1 cellular context compared by ENCODE assay signal in genomic region chr5:160649304-160649703, GRCh38.
TF ChIP-seq lines count a peak whose summit lies in the region.

No MANE protein-coding gene starts in this region.

TF ChIP-seq in K562, 482 proteins besides CTCF, POLR2A, EP300 and RAD21 (continued from another document):
- TF ChIP-seq, protein P1, sequence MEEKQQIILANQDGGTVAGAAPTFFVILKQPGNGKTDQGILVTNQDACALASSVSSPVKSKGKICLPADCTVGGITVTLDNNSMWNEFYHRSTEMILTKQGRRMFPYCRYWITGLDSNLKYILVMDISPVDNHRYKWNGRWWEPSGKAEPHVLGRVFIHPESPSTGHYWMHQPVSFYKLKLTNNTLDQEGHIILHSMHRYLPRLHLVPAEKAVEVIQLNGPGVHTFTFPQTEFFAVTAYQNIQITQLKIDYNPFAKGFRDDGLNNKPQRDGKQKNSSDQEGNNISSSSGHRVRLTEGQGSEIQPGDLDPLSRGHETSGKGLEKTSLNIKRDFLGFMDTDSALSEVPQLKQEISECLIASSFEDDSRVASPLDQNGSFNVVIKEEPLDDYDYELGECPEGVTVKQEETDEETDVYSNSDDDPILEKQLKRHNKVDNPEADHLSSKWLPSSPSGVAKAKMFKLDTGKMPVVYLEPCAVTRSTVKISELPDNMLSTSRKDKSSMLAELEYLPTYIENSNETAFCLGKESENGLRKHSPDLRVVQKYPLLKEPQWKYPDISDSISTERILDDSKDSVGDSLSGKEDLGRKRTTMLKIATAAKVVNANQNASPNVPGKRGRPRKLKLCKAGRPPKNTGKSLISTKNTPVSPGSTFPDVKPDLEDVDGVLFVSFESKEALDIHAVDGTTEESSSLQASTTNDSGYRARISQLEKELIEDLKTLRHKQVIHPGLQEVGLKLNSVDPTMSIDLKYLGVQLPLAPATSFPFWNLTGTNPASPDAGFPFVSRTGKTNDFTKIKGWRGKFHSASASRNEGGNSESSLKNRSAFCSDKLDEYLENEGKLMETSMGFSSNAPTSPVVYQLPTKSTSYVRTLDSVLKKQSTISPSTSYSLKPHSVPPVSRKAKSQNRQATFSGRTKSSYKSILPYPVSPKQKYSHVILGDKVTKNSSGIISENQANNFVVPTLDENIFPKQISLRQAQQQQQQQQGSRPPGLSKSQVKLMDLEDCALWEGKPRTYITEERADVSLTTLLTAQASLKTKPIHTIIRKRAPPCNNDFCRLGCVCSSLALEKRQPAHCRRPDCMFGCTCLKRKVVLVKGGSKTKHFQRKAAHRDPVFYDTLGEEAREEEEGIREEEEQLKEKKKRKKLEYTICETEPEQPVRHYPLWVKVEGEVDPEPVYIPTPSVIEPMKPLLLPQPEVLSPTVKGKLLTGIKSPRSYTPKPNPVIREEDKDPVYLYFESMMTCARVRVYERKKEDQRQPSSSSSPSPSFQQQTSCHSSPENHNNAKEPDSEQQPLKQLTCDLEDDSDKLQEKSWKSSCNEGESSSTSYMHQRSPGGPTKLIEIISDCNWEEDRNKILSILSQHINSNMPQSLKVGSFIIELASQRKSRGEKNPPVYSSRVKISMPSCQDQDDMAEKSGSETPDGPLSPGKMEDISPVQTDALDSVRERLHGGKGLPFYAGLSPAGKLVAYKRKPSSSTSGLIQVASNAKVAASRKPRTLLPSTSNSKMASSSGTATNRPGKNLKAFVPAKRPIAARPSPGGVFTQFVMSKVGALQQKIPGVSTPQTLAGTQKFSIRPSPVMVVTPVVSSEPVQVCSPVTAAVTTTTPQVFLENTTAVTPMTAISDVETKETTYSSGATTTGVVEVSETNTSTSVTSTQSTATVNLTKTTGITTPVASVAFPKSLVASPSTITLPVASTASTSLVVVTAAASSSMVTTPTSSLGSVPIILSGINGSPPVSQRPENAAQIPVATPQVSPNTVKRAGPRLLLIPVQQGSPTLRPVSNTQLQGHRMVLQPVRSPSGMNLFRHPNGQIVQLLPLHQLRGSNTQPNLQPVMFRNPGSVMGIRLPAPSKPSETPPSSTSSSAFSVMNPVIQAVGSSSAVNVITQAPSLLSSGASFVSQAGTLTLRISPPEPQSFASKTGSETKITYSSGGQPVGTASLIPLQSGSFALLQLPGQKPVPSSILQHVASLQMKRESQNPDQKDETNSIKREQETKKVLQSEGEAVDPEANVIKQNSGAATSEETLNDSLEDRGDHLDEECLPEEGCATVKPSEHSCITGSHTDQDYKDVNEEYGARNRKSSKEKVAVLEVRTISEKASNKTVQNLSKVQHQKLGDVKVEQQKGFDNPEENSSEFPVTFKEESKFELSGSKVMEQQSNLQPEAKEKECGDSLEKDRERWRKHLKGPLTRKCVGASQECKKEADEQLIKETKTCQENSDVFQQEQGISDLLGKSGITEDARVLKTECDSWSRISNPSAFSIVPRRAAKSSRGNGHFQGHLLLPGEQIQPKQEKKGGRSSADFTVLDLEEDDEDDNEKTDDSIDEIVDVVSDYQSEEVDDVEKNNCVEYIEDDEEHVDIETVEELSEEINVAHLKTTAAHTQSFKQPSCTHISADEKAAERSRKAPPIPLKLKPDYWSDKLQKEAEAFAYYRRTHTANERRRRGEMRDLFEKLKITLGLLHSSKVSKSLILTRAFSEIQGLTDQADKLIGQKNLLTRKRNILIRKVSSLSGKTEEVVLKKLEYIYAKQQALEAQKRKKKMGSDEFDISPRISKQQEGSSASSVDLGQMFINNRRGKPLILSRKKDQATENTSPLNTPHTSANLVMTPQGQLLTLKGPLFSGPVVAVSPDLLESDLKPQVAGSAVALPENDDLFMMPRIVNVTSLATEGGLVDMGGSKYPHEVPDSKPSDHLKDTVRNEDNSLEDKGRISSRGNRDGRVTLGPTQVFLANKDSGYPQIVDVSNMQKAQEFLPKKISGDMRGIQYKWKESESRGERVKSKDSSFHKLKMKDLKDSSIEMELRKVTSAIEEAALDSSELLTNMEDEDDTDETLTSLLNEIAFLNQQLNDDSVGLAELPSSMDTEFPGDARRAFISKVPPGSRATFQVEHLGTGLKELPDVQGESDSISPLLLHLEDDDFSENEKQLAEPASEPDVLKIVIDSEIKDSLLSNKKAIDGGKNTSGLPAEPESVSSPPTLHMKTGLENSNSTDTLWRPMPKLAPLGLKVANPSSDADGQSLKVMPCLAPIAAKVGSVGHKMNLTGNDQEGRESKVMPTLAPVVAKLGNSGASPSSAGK (IDR thresholded peaks at IDR 0.05), result no peak
- no peak for TF ChIP-seq MCM7 (IDR thresholded peaks at IDR 0.05)
- TF ChIP-seq PPARD (CRISPR knock-in tag; IDR thresholded peaks at IDR 0.05), result no peak
- no peak for TF ChIP-seq HDAC2 (IDR thresholded peaks at IDR 0.05)
- no peak for TF ChIP-seq LEF1 (IDR thresholded peaks at IDR 0.05)
- TF ChIP-seq DDX20 (tag; IDR thresholded peaks at IDR 0.05; ENCODE audit: low read depth), result no peak
- TF ChIP-seq IRF2 (CRISPR knock-in tag; IDR thresholded peaks at IDR 0.05), result no peak
